8 cellular contexts compared by ENCODE assay signal in genomic region chr9:97411789-97412627, GRCh38. TPM values are rescaled to one million over a fixed set of nuclear protein-coding genes. Genes with fewer than 3 reads are reported as not detected.
DNase-seq lines count a peak whose midpoint lies in the region; ATAC-seq and TF ChIP-seq lines count a peak whose summit lies in the region.

TDRD7 (plus strand) TSS chr9:97412096; CDS start chr9:97428466, 16,370 bp downstream.

- ATAC-seq in CD4-positive, alpha-beta T cell (ENCODE audit: poor library complexity) = peak; percentile 88
- peak; percentile 78 for ATAC-seq in GM19328 (IDR thresholded peaks at IDR 0.05; ENCODE audit: unreplicated experiment)
- peak; percentile 53 for ATAC-seq in HG03469 (IDR thresholded peaks at IDR 0.05; ENCODE audit: unreplicated experiment)

- H3K27me3 ChIP-seq in CD4-positive, alpha-beta T cell (ENCODE audit: control insufficient read depth, insufficient read depth, low read length) = peaks cover 5% of the 10 kb centered on the region

- TF ChIP-seq CTCF in CD4-positive, alpha-beta T cell (IDR thresholded peaks at IDR 0.05) = peak; percentile 97
- TF ChIP-seq CTCF in endothelial cell (IDR thresholded peaks at IDR 0.05; ENCODE audit: unreplicated experiment) = peak; percentile 100

- H3K27me3 Mint-ChIP-seq in CD4-positive, alpha-beta T cell = peaks cover 20% of the 10 kb centered on the region
- H3K27me3 Mint-ChIP-seq in endothelial cell (ENCODE audit: unreplicated experiment) = no peaks in the 10 kb centered on the region

- intact Hi-C loops in CD4-positive, alpha-beta T cell (cut with DNase I, micrococcal nuclease) = loop anchor here (1.0 to 10.0 kb wide), 9 partner anchors 175 to 843 kb away; partner anchors contain the start of genes TBC1D2 (in 1 of the 2), XPA (in 1 of the 2), ZNF510 (in 1 of the 2) and ZNF782 (in 1 of the 2)

- H3K27ac Mint-ChIP-seq in CD4-positive, alpha-beta T cell = peak within 1 kb of the TSS; percentile 82
- H3K27ac Mint-ChIP-seq in endothelial cell (ENCODE audit: unreplicated experiment) = peak within 1 kb of the TSS; percentile 25

- peak within 1 kb of the TSS; percentile 52 for H3K27ac ChIP-seq in CD4-positive, alpha-beta T cell (ENCODE audit: low read depth, low read length)

- POLR2A ChIA-PET in CD4-positive, alpha-beta T cell (lab: Charles Lee) = interaction anchor here (1.0 to 2.4 kb wide), 4 partner anchors 186 to 558 kb away, joined by 5 to 15 read pairs (median 10); partner anchors contain the start of genes NCBP1, TSTD2 and ZNF782

- H3K4me3 Mint-ChIP-seq in CD4-positive, alpha-beta T cell = peak within 1 kb of the TSS; percentile 90
- H3K4me3 Mint-ChIP-seq in endothelial cell (ENCODE audit: unreplicated experiment) = peak within 1 kb of the TSS; percentile 93

- peaks cover 40% of the 10 kb centered on the region for H3K4me1 Mint-ChIP-seq in CD4-positive, alpha-beta T cell (ENCODE audit: low read depth)
- H3K4me1 Mint-ChIP-seq in endothelial cell (ENCODE audit: unreplicated experiment) = peaks cover 16% of the 10 kb centered on the region

- CTCF ChIA-PET in CD4-positive, alpha-beta T cell (lab: Charles Lee) = interaction anchor here (0.6 to 2.3 kb wide), 9 partner anchors 187 to 1027 kb away, joined by 3 to 9 read pairs (median 3); partner anchors contain the start of genes NCBP1, TSTD2 and ZNF782

- H3K36me3 Mint-ChIP-seq in CD4-positive, alpha-beta T cell (ENCODE audit: low read depth) = peaks cover 5% of the 10 kb centered on the region
- peaks cover 4% of the 10 kb centered on the region for H3K36me3 Mint-ChIP-seq in endothelial cell (ENCODE audit: low read depth, unreplicated experiment)

- no peaks in the 10 kb centered on the region for H3K9me3 ChIP-seq in CD4-positive, alpha-beta T cell (ENCODE audit: control insufficient read depth, low read length)

- DNase-seq in CD4-positive, alpha-beta T cell = peak; percentile 81 to 95 (median 90)
- DNase-seq in NOMO-1 (lab: John Stamatoyannopoulos, UW; ENCODE audit: unreplicated experiment in 2 of 2) (peak; percentile 85 to 90), endothelial cell (ENCODE audit: low spot score) (peak; percentile 89), middle frontal gyrus (ENCODE audit: extremely low spot score, low spot score) (peak; percentile 74)
- DNase-seq in activated CD8-positive, alpha-beta memory T cell treated with anti-CD3 and anti-CD28 coated beads, Interleukin-2, amount 50 U/mL, for 24 hours (ENCODE audit: extremely low read depth) = peak; percentile 61
- DNase-seq in stimulated activated CD8-positive, alpha-beta memory T cell treated with anti-CD3 and anti-CD28 coated beads, Interleukin-2, amount 100 ng/mL, for 1 hour (ENCODE audit: low read depth in 2 of 2) = peak; percentile 87 to 88

- no peaks in the 10 kb centered on the region for H3K9me3 Mint-ChIP-seq in CD4-positive, alpha-beta T cell
- no peaks in the 10 kb centered on the region for H3K9me3 Mint-ChIP-seq in endothelial cell (ENCODE audit: unreplicated experiment)

RNA-seq across cellular contexts. Expression of gene TDRD7, which starts in this region (rescaled TPM):
- total RNA-seq in CD4-positive, alpha-beta T cell = 1 to 10 TPM; 3.3 to 3.6 TPM
- 17.5 TPM for total RNA-seq in endothelial cell (ENCODE audit: unreplicated experiment)

Comparison
In these comparisons a context has a peak if more than half of its experiments do, and no peak if none do; other contexts are left out.
1. Peak in every context shown above with its lines: DNase-seq, ATAC-seq and H3K27ac ChIP-seq.